ENCODE assay signal across 17 cellular contexts in the genomic region with DNA sequence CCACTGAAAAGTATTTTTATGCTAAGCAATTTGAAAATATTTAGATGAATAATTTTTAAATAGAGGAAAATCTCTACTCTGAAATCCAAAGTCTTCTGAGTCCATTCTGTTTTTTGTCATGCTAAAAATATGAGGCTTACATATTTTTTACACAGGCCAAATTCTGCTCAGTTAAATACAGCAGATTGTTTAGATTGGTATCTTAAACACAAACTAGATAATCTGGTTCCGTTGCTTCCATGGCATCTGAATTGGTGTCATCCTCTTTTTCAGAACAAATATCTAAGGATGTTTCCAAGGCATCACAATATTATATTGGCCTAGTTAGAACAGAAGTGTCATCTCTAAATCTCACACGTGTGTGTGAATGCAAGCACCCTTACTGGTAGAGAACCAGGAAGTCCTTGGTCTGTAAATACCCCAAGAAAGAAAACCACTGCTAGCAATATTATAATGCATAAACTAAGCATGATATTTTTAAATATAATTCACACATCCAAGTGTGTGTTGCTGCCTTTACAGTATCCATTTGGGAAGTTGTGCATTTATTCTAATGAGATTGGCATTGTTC.
DNase-seq lines count a peak whose midpoint lies in the region; ATAC-seq and TF ChIP-seq lines count a peak whose summit lies in the region.
"Had no signal": no experiment of that assay in that cellular context is flagged by ENCODE, and none has a peak within 500 bp of the region (broad histone marks: within the 10 kb centered on the region; RNA-seq: fewer than 3 reads in every experiment).

No MANE protein-coding gene starts in this region.

- no peaks in the 10 kb centered on the region for H4K20me1 ChIP-seq in DND-41 (ENCODE audit: insufficient read depth, low read length)
- no peaks in the 10 kb centered on the region for H4K20me1 ChIP-seq in SU-DHL-6 (ENCODE audit: low read depth, low read length)

- H3K14ac ChIP-seq in trophoblast cell (ENCODE audit: low read length), result no peak overlapping the region

- peaks cover 21% of the 10 kb centered on the region for H3K79me1 ChIP-seq in trophoblast cell (ENCODE audit: low read length)

- H3K27ac ChIP-seq in DND-41 (ENCODE audit: low read length) (no peak overlapping the region), SU-DHL-6 (ENCODE audit: low read depth, low read length) (no peak overlapping the region), trophoblast cell (ENCODE audit: low read depth, low read length) (no peak overlapping the region)
- H3K27ac ChIP-seq: A549 had no signal

- H3K4me3 ChIP-seq in DND-41 (ENCODE audit: low read depth in 1 of 2, low read length in 2 of 2) (no peak overlapping the region), SU-DHL-6 (ENCODE audit: insufficient read depth, low read length, poor library complexity, severe bottlenecking) (no peak overlapping the region), trophoblast cell (ENCODE audit: low read depth, low read length) (no peak overlapping the region)
- H3K4me3 ChIP-seq: A549 had no signal

- H3K79me2 ChIP-seq in DND-41 (ENCODE audit: insufficient read depth, low read length) (no peaks in the 10 kb centered on the region), SU-DHL-6 (ENCODE audit: insufficient read depth, low read length) (no peaks in the 10 kb centered on the region), trophoblast cell (ENCODE audit: control insufficient read depth, insufficient read depth, low read length, poor library complexity) (peaks cover 4% of the 10 kb centered on the region)

- H3K36me3 ChIP-seq in DND-41 (ENCODE audit: insufficient read depth, low read length) (no peaks in the 10 kb centered on the region), SU-DHL-6 (ENCODE audit: low read length) (no peaks in the 10 kb centered on the region), trophoblast cell (ENCODE audit: control insufficient read depth in 1 of 2, insufficient read depth in 2 of 2, low read length in 2 of 2) (no peaks in the 10 kb centered on the region)
- H3K36me3 ChIP-seq: BE2C had no signal

- H4K91ac ChIP-seq in trophoblast cell (ENCODE audit: low read depth, low read length), result no peak overlapping the region

- no peak overlapping the region for H3K4ac ChIP-seq in trophoblast cell (ENCODE audit: low read depth, low read length)

- H4K12ac ChIP-seq in trophoblast cell (ENCODE audit: low read depth, low read length), result no peak overlapping the region

- H2BK120ac ChIP-seq in trophoblast cell (ENCODE audit: insufficient read depth, low read length, poor library complexity), result no peak overlapping the region

- WGBS in trophoblast cell (ENCODE audit: extremely low coverage, insufficient coverage, insufficient read length), result no CpG with 5 or more reads among the region's 2 CpGs

- H2BK5ac ChIP-seq in trophoblast cell (ENCODE audit: low read depth, low read length, poor library complexity), result no peak overlapping the region

- no peak overlapping the region for H4K8ac ChIP-seq in trophoblast cell (ENCODE audit: low read depth, low read length)

- H3K9ac ChIP-seq in DND-41 (ENCODE audit: low read depth, low read length), result no peak overlapping the region
- H3K9ac ChIP-seq in SU-DHL-6 (ENCODE audit: low read length), result no peak overlapping the region
- H3K9ac ChIP-seq in trophoblast cell (ENCODE audit: low read length), result no peak overlapping the region

- ATAC-seq in DND-41 (ENCODE audit: insufficient read depth, low read depth) (no peak), HG02610 (IDR thresholded peaks at IDR 0.05; ENCODE audit: unreplicated experiment) (peak; percentile 43), GM19324 (IDR thresholded peaks at IDR 0.05; ENCODE audit: low FRiP score, unreplicated experiment) (no peak)
- ATAC-seq: A549, HCT116, Panc1 had no signal

- TF ChIP-seq CTCF in DND-41 (IDR thresholded peaks at IDR 0.05; ENCODE audit: borderline replicate concordance, extremely low read depth, low read length, poor library complexity, severe bottlenecking) (no peak), SU-DHL-6 (IDR thresholded peaks at IDR 0.05; ENCODE audit: insufficient read depth, low read length, poor library complexity, severe bottlenecking) (no peak)

- no peaks in the 10 kb centered on the region for H3F3A ChIP-seq in SU-DHL-6 (ENCODE audit: insufficient read depth)

- 0 out of 2 replicates have a peak overlapping the region, but pooled peaks have one; percentile 1 for H2AFZ ChIP-seq in DND-41 (ENCODE audit: low read depth, low read length)
- H2AFZ ChIP-seq in SU-DHL-6 (ENCODE audit: low read depth, low read length, severe bottlenecking), result peak overlapping the region; percentile 16
- no peak overlapping the region for H2AFZ ChIP-seq in trophoblast cell (ENCODE audit: insufficient read depth, low read length, poor library complexity)

- no peak overlapping the region for H2BK12ac ChIP-seq in trophoblast cell (ENCODE audit: low read length)

- no peaks in the 10 kb centered on the region for H3K9me3 ChIP-seq in DND-41 (ENCODE audit: insufficient read depth, low read length, severe bottlenecking)
- no peaks in the 10 kb centered on the region for H3K9me3 ChIP-seq in SU-DHL-6 (ENCODE audit: insufficient read depth, low read length)
- peaks cover 2% of the 10 kb centered on the region for H3K9me3 ChIP-seq in trophoblast cell (ENCODE audit: insufficient read depth, low read depth, low read length)
- H3K9me3 ChIP-seq: A549, BE2C had no signal

- no peak overlapping the region for H3K18ac ChIP-seq in trophoblast cell (ENCODE audit: low read length)

- H3K4me2 ChIP-seq in DND-41 (ENCODE audit: insufficient read depth, low read length) (no peak overlapping the region), SU-DHL-6 (ENCODE audit: low read depth, low read length, poor library complexity, severe bottlenecking) (no peak overlapping the region), trophoblast cell (ENCODE audit: low read length) (no peak overlapping the region)
- H3K4me2 ChIP-seq: A549 had no signal

- no peaks in the 10 kb centered on the region for H3K27me3 ChIP-seq in DND-41 (ENCODE audit: insufficient read depth, low read length, poor library complexity)
- no peaks in the 10 kb centered on the region for H3K27me3 ChIP-seq in SU-DHL-6 (ENCODE audit: low read length)
- H3K27me3 ChIP-seq in trophoblast cell (ENCODE audit: insufficient read depth, low read length), result no peaks in the 10 kb centered on the region
- H3K27me3 ChIP-seq: BE2C had no signal

- H3K4me1 ChIP-seq in DND-41 (ENCODE audit: insufficient read depth, low read length) (no peaks in the 10 kb centered on the region), trophoblast cell (ENCODE audit: control insufficient read depth in 1 of 2, insufficient read depth in 2 of 2, low read length in 2 of 2) (peaks cover 20 to 26% of the 10 kb centered on the region in 2 experiments)
- H3K4me1 ChIP-seq: A549 had no signal

- no peak overlapping the region for H2AK5ac ChIP-seq in trophoblast cell (ENCODE audit: low read length)

- no peaks in the 10 kb centered on the region for H3K9me2 ChIP-seq in SU-DHL-6 (replicated peaks; ENCODE audit: insufficient read depth, low read length)

- no peak overlapping the region for H3K23ac ChIP-seq in trophoblast cell (ENCODE audit: low read length)

- DNase-seq in DND-41, result no peak
- DNase-seq in trophoblast cell, result peak; percentile 57 to 98
- no peak for DNase-seq in GDM1 (lab: John Stamatoyannopoulos, UW)
- DNase-seq in inferior parietal cortex (ENCODE audit: extremely low spot score), result no peak
- DNase-seq: BE2C; DMS79 treated with DMSO at 0.1 percent for 48 hours; MV-4-11; NCI-H1105 treated with DMSO at 0.1 percent for 48 hours; NCI-H446; NCI-H774; NK-92 treated with Interleukin-12 subunit alpha and Interleukin-12 subunit beta, amount 100 ng/mL, for 24 hours had no signal

Comparison
In these comparisons a context has a peak if more than half of its experiments do, and no peak if none do; other contexts are left out.
1. DNase-seq: peak in trophoblast cell (2 of 2); none in DND-41 (single experiment), GDM1 (single experiment) and inferior parietal cortex (single experiment).